11 cellular contexts compared by ENCODE assay signal in the genomic region with DNA sequence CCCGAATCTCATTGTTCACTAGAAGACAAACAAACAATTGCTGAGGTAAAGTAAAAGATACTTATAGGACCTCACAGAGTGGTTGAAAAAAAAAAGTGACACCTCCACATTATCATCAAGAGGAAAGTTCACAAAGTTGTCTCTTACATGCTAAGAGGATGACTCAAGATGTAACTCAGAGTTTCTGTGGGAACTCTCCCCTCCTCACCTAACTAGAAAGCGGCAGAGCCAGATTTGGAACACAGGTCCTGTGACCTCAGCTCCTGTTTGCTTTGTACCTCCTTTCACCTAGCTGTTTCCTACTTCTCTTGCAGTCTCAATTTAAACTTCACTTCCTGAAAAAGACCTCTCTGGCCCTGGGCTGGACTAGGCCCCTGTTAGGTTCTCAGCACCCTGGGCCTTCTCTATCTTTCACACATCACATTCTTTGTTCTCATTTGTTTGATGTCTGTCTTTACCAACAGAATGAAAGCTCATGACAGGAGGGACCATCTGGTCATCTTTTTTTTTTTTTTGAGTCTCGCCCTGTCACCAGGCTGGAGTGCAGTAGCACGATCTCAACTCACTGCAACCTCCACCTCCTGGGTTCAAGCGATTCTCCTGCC.
DNase-seq lines count a peak whose midpoint lies in the region; ATAC-seq, FAIRE-seq and TF ChIP-seq lines count a peak whose summit lies in the region.
"Had no signal": no experiment of that assay in that cellular context is flagged by ENCODE, and none has a peak within 500 bp of the region (broad histone marks: within the 10 kb centered on the region; RNA-seq: fewer than 3 reads in every experiment).

No MANE protein-coding gene starts in this region.

- peaks cover 2% of the 10 kb centered on the region for H3K4me1 Mint-ChIP-seq in activated naive CD4-positive, alpha-beta T cell treated with anti-CD3 and anti-CD28 coated beads for 36 hours (ENCODE audit: low read depth)

- no peak overlapping the region for H3K27ac Mint-ChIP-seq in activated naive CD4-positive, alpha-beta T cell treated with anti-CD3 and anti-CD28 coated beads for 36 hours

- no peaks in the 10 kb centered on the region for H3K36me3 Mint-ChIP-seq in activated naive CD4-positive, alpha-beta T cell treated with anti-CD3 and anti-CD28 coated beads for 36 hours (ENCODE audit: low read depth)

- peaks cover 13% of the 10 kb centered on the region for H3K4me1 ChIP-seq in vagina
- H3K4me1 ChIP-seq in heart right ventricle: no peaks in the 10 kb centered on the region

- CTCF ChIA-PET in activated naive CD4-positive, alpha-beta T cell treated with anti-CD3 and anti-CD28 coated beads for 36 hours (lab: Charles Lee): interaction anchor here (0.7 kb wide), 1 partner anchor 19 kb away, joined by 5 read pairs; no protein-coding TSS in a partner anchor

- intact Hi-C loops in activated naive CD4-positive, alpha-beta T cell treated with anti-CD3 and anti-CD28 coated beads for 36 hours (cut with micrococcal nuclease): no loop called here
- intact Hi-C loops in vagina (cut with DNase I) (no loop called here), heart right ventricle (cut with DNase I) (no loop called here)

- peaks cover 4% of the 10 kb centered on the region for H3K27me3 Mint-ChIP-seq in activated naive CD4-positive, alpha-beta T cell treated with anti-CD3 and anti-CD28 coated beads for 36 hours (ENCODE audit: low read depth)

- TF ChIP-seq CTCF in bronchial epithelial cell (IDR thresholded peaks at IDR 0.05; ENCODE audit: insufficient read depth, low read length, severe bottlenecking) (no peak), vagina (IDR thresholded peaks at IDR 0.05) (no peak), heart right ventricle (IDR thresholded peaks at IDR 0.05) (no peak)

- H3K4me3 Mint-ChIP-seq in activated naive CD4-positive, alpha-beta T cell treated with anti-CD3 and anti-CD28 coated beads for 36 hours: no peak overlapping the region

- H3K27me3 ChIP-seq in bronchial epithelial cell (ENCODE audit: control insufficient read depth, insufficient read depth, low read length): no peaks in the 10 kb centered on the region
- H3K27me3 ChIP-seq in vagina: no peaks in the 10 kb centered on the region
- no peaks in the 10 kb centered on the region for H3K27me3 ChIP-seq in heart right ventricle

- no peak for FAIRE-seq in bronchial epithelial cell (lab: Jason Lieb, UNC)
- FAIRE-seq: colon had no signal

- peak; percentile 5 for DNase-seq in activated naive CD4-positive, alpha-beta T cell treated with anti-CD3 and anti-CD28 coated beads for 36 hours
- no peak for DNase-seq in activated naive CD4-positive, alpha-beta T cell (lab: John Stamatoyannopoulos, UW)
- peak; percentile 97 for DNase-seq in bronchial epithelial cell (ENCODE audit: low read depth)
- no peak for DNase-seq in vagina (ENCODE audit: extremely low spot score in 2 of 2)
- DNase-seq in stimulated activated naive CD8-positive, alpha-beta T cell treated with anti-CD3 and anti-CD28 coated beads, Interleukin-15, Interleukin-2, amounts not matched to agents 100 U/mL and 50 U/mL, for 24 hours: no peak
- DNase-seq in SKM-1 treated with dmso at 0.1 percent for 144 hours (lab: John Stamatoyannopoulos, UW; ENCODE audit: unreplicated experiment): no peak
- DNase-seq in heart right ventricle: no peak
- DNase-seq: NCI-H1048 had no signal

- no peak overlapping the region for H3K4me3 ChIP-seq in bronchial epithelial cell (ENCODE audit: low read depth, low read length)
- no peak overlapping the region for H3K4me3 ChIP-seq in vagina
- no peak overlapping the region for H3K4me3 ChIP-seq in heart right ventricle

- WGBS in heart right ventricle, 2 donors: 82% methylated on average over 5 of the region's 5 CpGs

- no peak for TF ChIP-seq POLR2A in vagina (IDR thresholded peaks at IDR 0.05)

- no peaks in the 10 kb centered on the region for H3K9me3 Mint-ChIP-seq in activated naive CD4-positive, alpha-beta T cell treated with anti-CD3 and anti-CD28 coated beads for 36 hours

- H3K9me3 ChIP-seq in vagina (no peaks in the 10 kb centered on the region), heart right ventricle (peaks cover 0 to 12% (median 0%) of the 10 kb centered on the region in 11 donors)

- H3K36me3 ChIP-seq in bronchial epithelial cell (ENCODE audit: control insufficient read depth, insufficient read depth, low read length) (no peaks in the 10 kb centered on the region), vagina (no peaks in the 10 kb centered on the region), heart right ventricle (no peaks in the 10 kb centered on the region)

- H3K27ac ChIP-seq in vagina (peak overlapping the region; percentile 7), heart right ventricle (no peak overlapping the region)

- ATAC-seq in HG02870 (IDR thresholded peaks at IDR 0.05; ENCODE audit: unreplicated experiment) (peak; percentile 88), heart right ventricle (no peak)
- ATAC-seq in stimulated activated naive CD8-positive, alpha-beta T cell treated with anti-CD3 and anti-CD28 coated beads, Interleukin-15, Interleukin-2, amounts not matched to agents 100 U/mL and 50 U/mL, for 24 hours: no peak
- ATAC-seq: Panc1 had no signal

Comparison
In these comparisons a context has a peak if more than half of its experiments do, and no peak if none do; other contexts are left out.
1. DNase-seq: peak in activated naive CD4-positive, alpha-beta T cell treated with anti-CD3 and anti-CD28 coated beads for 36 hours (single experiment) and bronchial epithelial cell (single experiment); none in activated naive CD4-positive, alpha-beta T cell (0 of 4), vagina (0 of 2), stimulated activated naive CD8-positive, alpha-beta T cell treated with anti-CD3 and anti-CD28 coated beads, Interleukin-15, Interleukin-2, amounts not matched to agents 100 U/mL and 50 U/mL, for 24 hours (single experiment), SKM-1 treated with dmso at 0.1 percent for 144 hours (single experiment) and heart right ventricle (0 of 2).